8 cellular contexts compared by ENCODE assay signal in genomic region chr7:92634125-92634710, GRCh38. TPM values are rescaled to one million over a fixed set of nuclear protein-coding genes. Genes with fewer than 3 reads are reported as not detected.
DNase-seq lines count a peak whose midpoint lies in the region; ATAC-seq, FAIRE-seq and TF ChIP-seq lines count a peak whose summit lies in the region.

No MANE protein-coding gene starts in this region.

- FAIRE-seq in GM18507 (lab: Jason Lieb, UNC), result peak; percentile 56

- peak overlapping the region; percentile 70 for H3K4me2 ChIP-seq in Loucy (ENCODE audit: low read depth, low read length, poor library complexity, severe bottlenecking)

- no peak overlapping the region for H3K4me3 Mint-ChIP-seq in neural crest cell

- peaks cover 40% of the 10 kb centered on the region for H3K36me3 ChIP-seq in Loucy (ENCODE audit: insufficient read depth, low read length)
- no peaks in the 10 kb centered on the region for H3K36me3 ChIP-seq in ascending aorta

- no peaks in the 10 kb centered on the region for H3K9me3 Mint-ChIP-seq in neural crest cell

- no peaks in the 10 kb centered on the region for H3K27me3 Mint-ChIP-seq in neural crest cell (ENCODE audit: low read depth)

- ATAC-seq in HG03571 (IDR thresholded peaks at IDR 0.05; ENCODE audit: unreplicated experiment), result no peak

- peaks cover 2% of the 10 kb centered on the region for H3K36me3 Mint-ChIP-seq in neural crest cell (ENCODE audit: low read depth)

- intact Hi-C loops in ascending aorta (cut with DNase I), result loop anchor here (5.0 kb wide), 1 partner anchor 83 kb away; no protein-coding TSS in a partner anchor

- peak overlapping the region; percentile 67 for H3K9ac ChIP-seq in Loucy (ENCODE audit: low read depth, low read length, poor library complexity, severe bottlenecking)

- no peak for TF ChIP-seq CTCF in Loucy (conservative IDR thresholded peaks at IDR 0.05; ENCODE audit: low read length)
- TF ChIP-seq CTCF in ascending aorta (IDR thresholded peaks at IDR 0.05), result no peak
- no peak for TF ChIP-seq CTCF in neural crest cell (conservative IDR thresholded peaks at IDR 0.05)

- peak overlapping the region; percentile 37 for H3K27ac Mint-ChIP-seq in neural crest cell (ENCODE audit: unreplicated experiment)

- H3K4me1 ChIP-seq in Loucy (ENCODE audit: insufficient read depth, low read length, poor library complexity, severe bottlenecking) (peaks cover 82% of the 10 kb centered on the region), ascending aorta (peaks cover 0 to 38% of the 10 kb centered on the region in 2 donors)

- H3K9me2 ChIP-seq in Loucy (replicated peaks; ENCODE audit: low read depth, low read length), result no peaks in the 10 kb centered on the region

- H3K4me3 ChIP-seq in Loucy (ENCODE audit: low read length, poor library complexity, severe bottlenecking), result peak overlapping the region; percentile 45
- no peak overlapping the region for H3K4me3 ChIP-seq in ascending aorta

- H3K4me1 Mint-ChIP-seq in neural crest cell, result peaks cover 33% of the 10 kb centered on the region

- peaks cover 32% of the 10 kb centered on the region for H3F3A ChIP-seq in Loucy (ENCODE audit: low read depth)

- H3K27me3 ChIP-seq in Loucy (ENCODE audit: insufficient read depth, low read length, poor library complexity, severe bottlenecking), result no peaks in the 10 kb centered on the region
- H3K27me3 ChIP-seq in ascending aorta, result no peaks in the 10 kb centered on the region

- H3K9me3 ChIP-seq in Loucy (ENCODE audit: insufficient read depth, low read depth, low read length) (no peaks in the 10 kb centered on the region), ascending aorta (no peaks in the 10 kb centered on the region)

- H4K20me1 ChIP-seq in Loucy (ENCODE audit: insufficient read depth, low read length, poor library complexity, severe bottlenecking), result peaks cover 25% of the 10 kb centered on the region

- peak overlapping the region; percentile 56 to 76 for H3K27ac ChIP-seq in ascending aorta

- DNase-seq in GM18507 (ENCODE audit: extremely low spot score, insufficient read length, low read depth) (no peak), ascending aorta (ENCODE audit: low spot score in 2 of 2) (no peak), neural crest cell (ENCODE audit: low read depth, low spot score) (no peak), NCI-H748 (lab: John Stamatoyannopoulos, UW; ENCODE audit: unreplicated experiment) (no peak), GM19238 (ENCODE audit: insufficient read length, low spot score) (no peak), GM19240 (ENCODE audit: insufficient read length, low spot score) (no peak)

- peaks cover 96% of the 10 kb centered on the region for H3K79me2 ChIP-seq in Loucy (ENCODE audit: insufficient read depth, low read length)

- H2AFZ ChIP-seq in Loucy (ENCODE audit: low read length), result no peak overlapping the region

RNA-seq across cellular contexts. Expression of gene FAM133B, which starts 44.0 kb away (rescaled TPM):
- total RNA-seq in ascending aorta, result 0.64 TPM
- total RNA-seq in neural crest cell, result 37.6 and 42.1 TPM in 2 replicates

Comparison
In these comparisons a context has a peak if more than half of its experiments do, and no peak if none do; other contexts are left out.
1. RNA of gene FAM133B, which starts 44.0 kb away (total RNA-seq): 37.6 to 42.1 TPM in neural crest cell; 0.64 TPM in ascending aorta (single experiment); every median in the first group is over 10 times any median in the second.